ENCODE assay signal across 21 cellular contexts in the genomic region with DNA sequence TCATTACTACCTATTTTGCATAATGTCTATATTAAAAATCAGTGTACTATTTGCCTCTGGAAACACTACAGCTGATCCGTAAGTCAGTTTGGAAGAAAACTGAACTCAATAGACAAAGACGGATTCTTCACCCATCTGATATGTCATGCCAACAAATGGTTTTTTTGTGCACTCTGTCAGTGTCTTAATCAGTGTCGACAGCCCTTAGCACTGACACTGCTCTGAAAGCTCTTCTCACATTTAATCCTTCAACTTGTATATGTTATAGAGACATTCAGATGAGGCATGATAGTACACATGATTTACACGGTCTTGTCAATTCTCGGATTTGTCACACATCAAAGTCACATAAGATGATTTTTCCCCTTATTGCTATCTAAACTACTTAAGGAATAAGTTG.
"Had no signal": no experiment of that assay in that cellular context is flagged by ENCODE, and none has a peak within 500 bp of the region (broad histone marks: within the 10 kb centered on the region; RNA-seq: fewer than 3 reads in every experiment).

No MANE protein-coding gene starts in this region.

- ATAC-seq: T-cell had no signal

- H3K27ac ChIP-seq: HL-60, RWPE1 had no signal

- DNase-seq: KBM-7, MV-4-11, NCI-H1048, NCI-H1105, NCI-H1417, NCI-H1436 treated with DMSO at 0.1 percent for 48 hours, NCI-H1694, NCI-H1930, NCI-H2081, NCI-H2107, NCI-H226, NCI-H446, NCI-H510A, NCI-H524 treated with DMSO at 0.1 percent for 48 hours, NCI-H69, NCI-H774, SHP77, SW 1271, T-cell had no signal
